ENCODE assay signal across 1 cellular context in genomic region chr21:37669249-37669648, GRCh38.
TF ChIP-seq lines count a peak whose summit lies in the region.

No MANE protein-coding gene starts in this region.

TF ChIP-seq in GM23338, 12 proteins besides CTCF, POLR2A, EP300 and RAD21 (continued from another document):
- TF ChIP-seq ZNF462 (CRISPR knock-in tag; IDR thresholded peaks at IDR 0.05) = no peak
- TF ChIP-seq, protein P1, sequence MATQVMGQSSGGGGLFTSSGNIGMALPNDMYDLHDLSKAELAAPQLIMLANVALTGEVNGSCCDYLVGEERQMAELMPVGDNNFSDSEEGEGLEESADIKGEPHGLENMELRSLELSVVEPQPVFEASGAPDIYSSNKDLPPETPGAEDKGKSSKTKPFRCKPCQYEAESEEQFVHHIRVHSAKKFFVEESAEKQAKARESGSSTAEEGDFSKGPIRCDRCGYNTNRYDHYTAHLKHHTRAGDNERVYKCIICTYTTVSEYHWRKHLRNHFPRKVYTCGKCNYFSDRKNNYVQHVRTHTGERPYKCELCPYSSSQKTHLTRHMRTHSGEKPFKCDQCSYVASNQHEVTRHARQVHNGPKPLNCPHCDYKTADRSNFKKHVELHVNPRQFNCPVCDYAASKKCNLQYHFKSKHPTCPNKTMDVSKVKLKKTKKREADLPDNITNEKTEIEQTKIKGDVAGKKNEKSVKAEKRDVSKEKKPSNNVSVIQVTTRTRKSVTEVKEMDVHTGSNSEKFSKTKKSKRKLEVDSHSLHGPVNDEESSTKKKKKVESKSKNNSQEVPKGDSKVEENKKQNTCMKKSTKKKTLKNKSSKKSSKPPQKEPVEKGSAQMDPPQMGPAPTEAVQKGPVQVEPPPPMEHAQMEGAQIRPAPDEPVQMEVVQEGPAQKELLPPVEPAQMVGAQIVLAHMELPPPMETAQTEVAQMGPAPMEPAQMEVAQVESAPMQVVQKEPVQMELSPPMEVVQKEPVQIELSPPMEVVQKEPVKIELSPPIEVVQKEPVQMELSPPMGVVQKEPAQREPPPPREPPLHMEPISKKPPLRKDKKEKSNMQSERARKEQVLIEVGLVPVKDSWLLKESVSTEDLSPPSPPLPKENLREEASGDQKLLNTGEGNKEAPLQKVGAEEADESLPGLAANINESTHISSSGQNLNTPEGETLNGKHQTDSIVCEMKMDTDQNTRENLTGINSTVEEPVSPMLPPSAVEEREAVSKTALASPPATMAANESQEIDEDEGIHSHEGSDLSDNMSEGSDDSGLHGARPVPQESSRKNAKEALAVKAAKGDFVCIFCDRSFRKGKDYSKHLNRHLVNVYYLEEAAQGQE (IDR thresholded peaks at IDR 0.05; ENCODE audit: unreplicated experiment) = no peak
- TF ChIP-seq ZNF114 (CRISPR knock-in tag; IDR thresholded peaks at IDR 0.05) = no peak
- TF ChIP-seq, protein P2, sequence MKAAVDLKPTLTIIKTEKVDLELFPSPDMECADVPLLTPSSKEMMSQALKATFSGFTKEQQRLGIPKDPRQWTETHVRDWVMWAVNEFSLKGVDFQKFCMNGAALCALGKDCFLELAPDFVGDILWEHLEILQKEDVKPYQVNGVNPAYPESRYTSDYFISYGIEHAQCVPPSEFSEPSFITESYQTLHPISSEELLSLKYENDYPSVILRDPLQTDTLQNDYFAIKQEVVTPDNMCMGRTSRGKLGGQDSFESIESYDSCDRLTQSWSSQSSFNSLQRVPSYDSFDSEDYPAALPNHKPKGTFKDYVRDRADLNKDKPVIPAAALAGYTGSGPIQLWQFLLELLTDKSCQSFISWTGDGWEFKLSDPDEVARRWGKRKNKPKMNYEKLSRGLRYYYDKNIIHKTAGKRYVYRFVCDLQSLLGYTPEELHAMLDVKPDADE (IDR thresholded peaks at IDR 0.05) = no peak
- TF ChIP-seq ZNF331 (CRISPR knock-in tag; IDR thresholded peaks at IDR 0.05; ENCODE audit: low read depth) = no peak
- TF ChIP-seq CREB1 (CRISPR knock-in tag; IDR thresholded peaks at IDR 0.05; ENCODE audit: low read depth) = no peak
- TF ChIP-seq JUNB (IDR thresholded peaks at IDR 0.05; ENCODE audit: unreplicated experiment) = no peak
